21 cellular contexts compared by ENCODE assay signal in genomic region chr2:20488782-20489181, GRCh38. TPM values are rescaled to one million over a fixed set of nuclear protein-coding genes. Genes with fewer than 3 reads are reported as not detected.
DNase-seq lines count a peak whose midpoint lies in the region; ATAC-seq, FAIRE-seq and TF ChIP-seq lines count a peak whose summit lies in the region.
"Had no signal": no experiment of that assay in that cellular context is flagged by ENCODE, and none has a peak within 500 bp of the region (broad histone marks: within the 10 kb centered on the region; RNA-seq: fewer than 3 reads in every experiment).

No MANE protein-coding gene starts in this region.

- H3K9me3 Mint-ChIP-seq in nephron progenitor cell, result no peaks in the 10 kb centered on the region
- H3K9me3 Mint-ChIP-seq: activated T-cell treated with anti-CD3 and anti-CD28 coated beads, Interleukin-2, amount 50 U/mL, for 72 hours had no signal

- H3K27ac ChIP-seq in GM12878 (ENCODE audit: control insufficient read depth, insufficient read depth) (no peak overlapping the region), tibial nerve (peak overlapping the region in 3 of 4 donors; percentile 15 to 72 (median 70))
- H3K27ac ChIP-seq: body of pancreas, coronary artery, HL-60, SK-N-MC had no signal

- RAD21 ChIA-PET in GM12878 (lab: Charles Lee; ENCODE audit: unreplicated experiment), result interaction anchor here (0.9 kb wide), 1 partner anchor 37 kb away, joined by 7 read pairs; no protein-coding TSS in a partner anchor

- H3K27me3 Mint-ChIP-seq in nephron progenitor cell (ENCODE audit: low read depth, poor library complexity), result peaks cover 12% of the 10 kb centered on the region
- H3K27me3 Mint-ChIP-seq: activated naive CD8-positive, alpha-beta T cell had no signal

- TF ChIP-seq CTCF in GM12878 (IDR thresholded peaks at IDR 0.05 in 2 of 3, conservative IDR thresholded peaks at IDR 0.05 in 1 of 3; ENCODE audit: control insufficient read depth in 2 of 3, extremely low read depth in 1 of 3, insufficient read depth in 1 of 3, low read depth in 3 of 3, low read length in 3 of 3) (no peak), nephron progenitor cell (IDR thresholded peaks at IDR 0.05) (no peak), tibial nerve (IDR thresholded peaks at IDR 0.05) (no peak), GM10266 (IDR thresholded peaks at IDR 0.05; ENCODE audit: control insufficient read depth, insufficient read depth, low read depth, missing control alignments) (no peak)

- peak overlapping the region; percentile 64 for H3K27ac Mint-ChIP-seq in nephron progenitor cell
- H3K27ac Mint-ChIP-seq: activated naive CD8-positive, alpha-beta T cell; activated T-cell treated with anti-CD3 and anti-CD28 coated beads, Interleukin-2, amount 50 U/mL, for 72 hours had no signal

- TF ChIP-seq POLR2A in GM12878 (IDR thresholded peaks at IDR 0.05; ENCODE audit: low read depth, low read length) (no peak), tibial nerve (IDR thresholded peaks at IDR 0.05) (no peak)

- no peak overlapping the region for H2AFZ ChIP-seq in GM12878 (ENCODE audit: control insufficient read depth, low read depth, low read length)

- CTCF ChIA-PET in GM12878 (lab: Yijun Ruan, JAX), result interaction anchor here (0.7 kb wide), 1 partner anchor 163 kb away, joined by 4 read pairs; no protein-coding TSS in a partner anchor

- no peaks in the 10 kb centered on the region for H3K27me3 ChIP-seq in GM12878 (replicated peaks in 1 of 2; ENCODE audit: control insufficient read depth in 2 of 2, insufficient read depth in 2 of 2, low read length in 1 of 2)
- H3K27me3 ChIP-seq in tibial nerve, result no peaks in the 10 kb centered on the region
- H3K27me3 ChIP-seq: body of pancreas had no signal

- TF ChIP-seq RAD21 in GM12878 (IDR thresholded peaks at IDR 0.05; ENCODE audit: insufficient read depth, low read depth, low read length), result no peak

- H3K36me3 ChIP-seq in GM12878 (ENCODE audit: control insufficient read depth in 2 of 2, insufficient read depth in 2 of 2, low read length in 1 of 2), result no peaks in the 10 kb centered on the region
- H3K36me3 ChIP-seq in tibial nerve, result no peaks in the 10 kb centered on the region

- H4K20me1 ChIP-seq in GM12878 (ENCODE audit: control insufficient read depth, insufficient read depth), result no peaks in the 10 kb centered on the region

- no peak overlapping the region for H3K9ac ChIP-seq in GM12878 (ENCODE audit: control insufficient read depth, insufficient read depth, low read length)

- DNase-seq in GM12878 (ENCODE audit: low read depth, low spot score) (no peak), nephron progenitor cell (no peak), tibial nerve (ENCODE audit: low spot score in 2 of 2) (no peak), SHP77 (lab: John Stamatoyannopoulos, UW) (no peak), GM10266 (ENCODE audit: extremely low spot score) (no peak)
- no peak for DNase-seq in effector CD4-positive, alpha-beta T cell
- DNase-seq: activated CD4-positive, CD25-positive, alpha-beta regulatory T cell; activated CD8-positive, alpha-beta memory T cell treated with anti-CD3 and anti-CD28 coated beads for 24 hours; activated T-cell treated with anti-CD3 and anti-CD28 coated beads, Interleukin-2, amount 50 U/mL, for 72 hours; AML-193; body of pancreas; H7; hippocampal formation; MV-4-11; NCI-H187 treated with DMSO at 0.1 percent for 48 hours; NCI-H345 had no signal

- intact Hi-C loops in GM12878 (cut with micrococcal nuclease; ENCODE audit: unreplicated experiment), result no loop called here

- H3K9me3 ChIP-seq in GM12878 (replicated peaks; ENCODE audit: control insufficient read depth, insufficient read depth, low read length) (no peaks in the 10 kb centered on the region), tibial nerve (no peaks in the 10 kb centered on the region)
- H3K9me3 ChIP-seq: body of pancreas had no signal

- H3K4me1 Mint-ChIP-seq in nephron progenitor cell, result peaks cover 58% of the 10 kb centered on the region

- FAIRE-seq in GM12878 (lab: Jason Lieb, UNC), result no peak

- H3K4me3 Mint-ChIP-seq in nephron progenitor cell, result no peak overlapping the region
- H3K4me3 Mint-ChIP-seq: activated naive CD8-positive, alpha-beta T cell; activated T-cell treated with anti-CD3 and anti-CD28 coated beads, Interleukin-2, amount 50 U/mL, for 72 hours had no signal

- SMC1A ChIA-PET in GM12878 (lab: Charles Lee; ENCODE audit: uncharacterized antibody, unreplicated experiment), result interaction anchor here (1.0 kb wide), 1 partner anchor 35 kb away, joined by 4 read pairs; no protein-coding TSS in a partner anchor

- WGBS in GM12878 (ENCODE audit: insufficient coverage, insufficient replicate concordance, low lambda C conversion rate, missing lambda C conversion rate), result 13% methylated on average over 5 of the region's 5 CpGs
- 70 to 77% methylated on average over 5 of the region's 5 CpGs for whole genome bisulfite sequencing in tibial nerve, 2 donors

- H3K4me1 ChIP-seq in GM12878 (ENCODE audit: control insufficient read depth, insufficient read depth, low read length) (no peaks in the 10 kb centered on the region), tibial nerve (peaks cover 0 to 52% (median 17%) of the 10 kb centered on the region in 4 donors)

- in situ Hi-C loops in GM12878 (cut with MboI), result no loop called here

- TF ChIP-seq EP300 in GM12878 (IDR thresholded peaks at IDR 0.05; ENCODE audit: borderline replicate concordance in 1 of 2, control insufficient read depth in 1 of 2, low read depth in 2 of 2, low read length in 2 of 2) (no peak), tibial nerve (IDR thresholded peaks at IDR 0.05) (no peak)

- peak overlapping the region; percentile 32; the same call in 1 of the 2 replicates for H3K4me2 ChIP-seq in GM12878 (ENCODE audit: control insufficient read depth, insufficient read depth)

- BruUV-seq in GM12878 (replicated peaks; lab: Mats Ljungman, UMichigan), result no TSS peak

- H3K4me3 ChIP-seq in GM12878 (no peak overlapping the region), tibial nerve (no peak overlapping the region)
- H3K4me3 ChIP-seq: body of pancreas, coronary artery, SK-N-MC had no signal

- H3K36me3 Mint-ChIP-seq in nephron progenitor cell (ENCODE audit: low read depth), result no peaks in the 10 kb centered on the region
- H3K36me3 Mint-ChIP-seq: activated naive CD8-positive, alpha-beta T cell had no signal

- peak; percentile 45 for ATAC-seq in HG02642 (IDR thresholded peaks at IDR 0.05; ENCODE audit: poor library complexity, unreplicated experiment)
- ATAC-seq in GM12878, result peak; percentile 53
- ATAC-seq: activated T-cell treated with anti-CD3 and anti-CD28 coated beads, Interleukin-2, amount 50 U/mL, for 72 hours; body of pancreas had no signal

- H3K79me2 ChIP-seq in GM12878 (ENCODE audit: control insufficient read depth, insufficient read depth, low read length), result no peaks in the 10 kb centered on the region

- POLR2A ChIA-PET in GM12878 (lab: Charles Lee), result interaction anchor here (0.6 to 1.2 kb wide), 2 partner anchors 37 to 42 kb away, joined by 3 to 4 read pairs; partner anchors contain the start of gene RHOB

TF ChIP-seq in GM12878, 131 proteins besides CTCF, POLR2A, EP300 and RAD21 (continues in another document):
- TF ChIP-seq HSF1 (IDR thresholded peaks at IDR 0.05; ENCODE audit: low read depth, low read length) (no peak), MEF2B (IDR thresholded peaks at IDR 0.05; ENCODE audit: partially characterized antibody, poor library complexity, severe bottlenecking) (peak; percentile 88), IKZF1 (conservative IDR thresholded peaks at IDR 0.05) (peak; percentile 31; the same call in 1 of the 2 replicates)

RNA-seq across cellular contexts. Expression of gene RHOB, which starts 41.9 kb away (rescaled TPM):
- total RNA-seq in GM12878 (2013; cell fraction: nucleolus; rRNA removed), result 10.4 and 10.5 TPM in 2 replicates
- total RNA-seq in GM12878 (2014; rRNA removed) (4.1 and 4.8 TPM in 2 replicates), GM12878 (2014; rRNA removed; fragmentation: Illumina TruSeq; extraction: Trizol) (1.0 and 1.2 TPM in 2 replicates), GM12878 (2021) (4.0 and 4.5 TPM in 2 replicates), tibial nerve (1,000 to 10,000 TPM; 1,356 to 1,875 (median 1,699) TPM)
- polyA plus RNA-seq in GM12878 (2011; ENCODE audit: low read depth), result 3.6 TPM
- polyA plus RNA-seq in GM12878 (2011; rRNA removed) (1.1 and 1.8 TPM in 2 replicates), GM12878 (2014; fragmentation: Illumina TruSeq; extraction: Trizol) (0.73 and 1.2 TPM in 2 replicates), GM12878 (2014; fragmentation: Nextera tagmentation; extraction: Ambion mirVana) (under 1 TPM; 0.03 to 0.35 TPM), GM12878 (2014; rRNA removed) (2.8 and 3.0 TPM in 2 replicates), GM12878 (2016; fragmentation: Nextera tagmentation; extraction: Ambion mirVana) (under 1 TPM; 0.45 to 0.87 TPM)
- polyA plus RNA-seq in GM12878 (2011; cell fraction: cytosol; rRNA removed), result 1.2 and 1.7 TPM in 2 replicates
- 2.7 and 2.9 TPM in 2 replicates for polyA plus RNA-seq in GM12878 (2011; cell fraction: nucleus; rRNA removed)
- polyA plus RNA-seq in GM12878 (2012), result 5.2 and 5.6 TPM in 2 replicates
- polyA minus RNA-seq in GM12878 (2011; rRNA and poly(A)+ RNA removed), result 0.44 and 1.1 TPM in 2 replicates
- 7.8 and 8.4 TPM in 2 replicates for polyA minus RNA-seq in GM12878 (2011; cell fraction: cytosol; rRNA and poly(A)+ RNA removed)
- 5.2 and 8.0 TPM in 2 replicates for polyA minus RNA-seq in GM12878 (2011; cell fraction: nucleus; rRNA and poly(A)+ RNA removed)

Comparison
In these comparisons a context has a peak if more than half of its experiments do, and no peak if none do; other contexts are left out.
1. RNA of gene RHOB, which starts 41.9 kb away (total RNA-seq): 1,356 to 1,875 TPM in tibial nerve; 1.0 to 10.5 TPM in GM12878; every median in the first group is over 100 times any median in the second.